16 cellular contexts compared by ENCODE assay signal in genomic region chr9:130607640-130608420, GRCh38. TPM values are rescaled to one million over a fixed set of nuclear protein-coding genes. Genes with fewer than 3 reads are reported as not detected.
DNase-seq lines count a peak whose midpoint lies in the region; ATAC-seq and TF ChIP-seq lines count a peak whose summit lies in the region.
"Had no signal": no experiment of that assay in that cellular context is flagged by ENCODE, and none has a peak within 500 bp of the region (broad histone marks: within the 10 kb centered on the region; RNA-seq: fewer than 3 reads in every experiment).

No MANE protein-coding gene starts in this region.

- peaks cover 0 to 19% of the 10 kb centered on the region in 2 donors for H3K4me1 ChIP-seq in right atrium auricular region

- in situ Hi-C loops in astrocyte of the spinal cord (cut with HindIII; ENCODE audit: low sequenced_read_pairs): no loop called here

- no peaks in the 10 kb centered on the region for H3K9me3 ChIP-seq in right atrium auricular region
- H3K9me3 ChIP-seq: testis had no signal

- TF ChIP-seq CTCF in right atrium auricular region (IDR thresholded peaks at IDR 0.05) (no peak), astrocyte of the spinal cord (IDR thresholded peaks at IDR 0.05; ENCODE audit: low read depth, low read length) (no peak)

- H3K36me3 ChIP-seq in right atrium auricular region: peaks cover 12% of the 10 kb centered on the region

- DNase-seq in Right ventricle myocardium superior (no peak), right atrium auricular region (ENCODE audit: low spot score) (no peak), astrocyte of the spinal cord (ENCODE audit: low read depth, low spot score) (peak; percentile 6), inferior parietal cortex (ENCODE audit: extremely low spot score) (peak; percentile 58), superior temporal gyrus (ENCODE audit: extremely low spot score) (peak; percentile 66), KG1 (lab: John Stamatoyannopoulos, UW) (no peak)
- DNase-seq: activated T-cell treated with anti-CD3 and anti-CD28 coated beads, Interleukin-2, amount 50 U/mL, for 4 hours; amniotic stem cell; COR-L47; naive thymus-derived CD4-positive, alpha-beta T cell; NCI-H1092; NCI-H345; SW 1271; testis had no signal

- peak; percentile 16 for ATAC-seq in Right ventricle myocardium superior (ENCODE audit: poor library complexity)
- ATAC-seq in HG03457 (IDR thresholded peaks at IDR 0.05; ENCODE audit: unreplicated experiment): no peak
- ATAC-seq in GM19455 (IDR thresholded peaks at IDR 0.05; ENCODE audit: unreplicated experiment): no peak
- ATAC-seq: activated T-cell treated with anti-CD3 and anti-CD28 coated beads, Interleukin-2, amount 50 U/mL, for 4 hours; naive thymus-derived CD4-positive, alpha-beta T cell had no signal

- H3K27me3 ChIP-seq in right atrium auricular region: no peaks in the 10 kb centered on the region
- H3K27me3 ChIP-seq: testis had no signal

- no peak overlapping the region for H3K4me3 ChIP-seq in right atrium auricular region
- no peak overlapping the region for H3K4me3 ChIP-seq in astrocyte of the spinal cord (ENCODE audit: low read depth, low read length)
- H3K4me3 ChIP-seq: testis had no signal

- intact Hi-C loops in Right ventricle myocardium superior (cut with DNase I): no loop called here

- H3K27ac ChIP-seq in right atrium auricular region: peak overlapping the region in 1 of 2 donors; percentile 19
- H3K27ac ChIP-seq: testis had no signal

RNA-seq across cellular contexts. Expression of gene FUBP3, which starts 28.5 kb away (rescaled TPM):
- total RNA-seq in Right ventricle myocardium superior: 23.0 TPM
- 10 to 100 TPM; 21.1 to 24.8 TPM for total RNA-seq in right atrium auricular region

RNA-seq across cellular contexts. Expression of gene PRDM12, which starts 56.6 kb away (rescaled TPM):
- not detected for total RNA-seq in Right ventricle myocardium superior
- total RNA-seq in right atrium auricular region: not detected
- total RNA-seq: naive thymus-derived CD4-positive, alpha-beta T cell had no signal

Comparison
In these comparisons a context has a peak if more than half of its experiments do, and no peak if none do; other contexts are left out.
1. DNase-seq: peak in astrocyte of the spinal cord (single experiment), inferior parietal cortex (single experiment) and superior temporal gyrus (single experiment); none in Right ventricle myocardium superior (single experiment), right atrium auricular region (single experiment) and KG1 (single experiment).